22 cellular contexts compared by ENCODE assay signal in genomic region chr3:150391200-150391599, GRCh38. TPM values are rescaled to one million over a fixed set of nuclear protein-coding genes. Genes with fewer than 3 reads are reported as not detected.
A peak's percentile ranks its signal among the peaks of the same experiment; 100 is the strongest.
DNase-seq lines count a peak whose midpoint lies in the region; ATAC-seq, FAIRE-seq and TF ChIP-seq lines count a peak whose summit lies in the region.
"Had no signal": no experiment of that assay in that cellular context is flagged by ENCODE, and none has a peak within 500 bp of the region (broad histone marks: within the 10 kb centered on the region; RNA-seq: fewer than 3 reads in every experiment).

No MANE protein-coding gene starts in this region.

- TF ChIP-seq CTCF in K562 (IDR thresholded peaks at IDR 0.05 in 2 of 3, conservative IDR thresholded peaks at IDR 0.05 in 1 of 3; ENCODE audit: insufficient read depth in 2 of 3, low read depth in 1 of 3, low read length in 3 of 3) (no peak), colonic mucosa (IDR thresholded peaks at IDR 0.05) (no peak)

- no peak for TF ChIP-seq RAD21 in K562 (CRISPR knock-in tag; conservative IDR thresholded peaks at IDR 0.05 in 1 of 2, IDR thresholded peaks at IDR 0.05 in 1 of 2)

- H3K27me3 ChIP-seq in K562 (ENCODE audit: control insufficient read depth in 2 of 2, insufficient read depth in 2 of 2, low read length in 2 of 2) (no peaks in the 10 kb centered on the region), colonic mucosa (no peaks in the 10 kb centered on the region)
- H3K27me3 ChIP-seq: BE2C, testis had no signal

- H3K27ac ChIP-seq in K562 (ENCODE audit: extremely low read depth, low read depth, low read length) (no peak overlapping the region; the same call in 2 of the 3 replicates), colonic mucosa (no peak overlapping the region)
- H3K27ac ChIP-seq: coronary artery, testis had no signal

- peak; percentile 75 for FAIRE-seq in K562 (lab: Jason Lieb, UNC)
- no peak for FAIRE-seq in frontal cortex (lab: Jason Lieb, UNC)
- FAIRE-seq: astrocyte, small intestine had no signal

- CTCF ChIA-PET in K562 (lab: Yijun Ruan, JAX; ENCODE audit: low intra/inter-chr PET ratio), result no interaction called here

- TF ChIP-seq EP300 in K562 (IDR thresholded peaks at IDR 0.05; ENCODE audit: low read length), result no peak

- no peak overlapping the region for H3K4me3 ChIP-seq in K562
- H3K4me3 ChIP-seq in colonic mucosa, result no peak overlapping the region
- H3K4me3 ChIP-seq: coronary artery, HAP-1, testis had no signal

- no peak overlapping the region for H3K4me2 ChIP-seq in K562 (ENCODE audit: insufficient read depth, low read length)

- no TSS peak for BruUV-seq in K562 (replicated peaks; lab: Mats Ljungman, UMichigan)

- ATAC-seq in K562, result peak; percentile 83
- ATAC-seq: natural killer cell had no signal

- H3K36me3 ChIP-seq in K562 (ENCODE audit: control insufficient read depth, insufficient read depth, low read length), result no peaks in the 10 kb centered on the region; the same call in 2 of the 3 replicates
- H3K36me3 ChIP-seq in colonic mucosa, result no peaks in the 10 kb centered on the region
- H3K36me3 ChIP-seq: BE2C, HAP-1 had no signal

- POLR2A ChIA-PET in K562 (lab: Yijun Ruan, JAX), result interaction anchor here (0.6 to 1.1 kb wide), 2 partner anchors 12 to 18 kb away, joined by 4 to 5 read pairs; no protein-coding TSS in a partner anchor

- H3K9ac ChIP-seq in K562 (ENCODE audit: insufficient read depth in 1 of 2, low read depth in 2 of 2, low read length in 2 of 2) (no peak overlapping the region), colonic mucosa (ENCODE audit: low read depth in 2 of 2, low read length in 2 of 2) (no peak overlapping the region)

- intact Hi-C loops in K562 (cut with micrococcal nuclease), result no loop called here
- intact Hi-C loops in colonic mucosa (cut with DNase I), result no loop called here

- no peaks in the 10 kb centered on the region for H3K79me2 ChIP-seq in K562 (ENCODE audit: control insufficient read depth, insufficient read depth, low read length)

- H4K20me1 ChIP-seq in K562 (replicated peaks; ENCODE audit: control insufficient read depth, insufficient read depth, low read length), result no peaks in the 10 kb centered on the region

- H3K9me1 ChIP-seq in K562 (ENCODE audit: control insufficient read depth, insufficient read depth, low read length), result no peaks in the 10 kb centered on the region

- H3K4me1 ChIP-seq in K562 (replicated peaks in 1 of 2; ENCODE audit: control insufficient read depth in 2 of 2, insufficient read depth in 2 of 2, low read length in 2 of 2) (no peaks in the 10 kb centered on the region; a peak in 2 of 5 replicates), colonic mucosa (no peaks in the 10 kb centered on the region)
- H3K4me1 ChIP-seq: BE2C, HAP-1, testis had no signal

- DNase-seq in EH (ENCODE audit: low read depth) (peak; percentile 59), LHCN-M2 (ENCODE audit: low read depth) (peak; percentile 54), K562 (ENCODE audit: extremely low read depth in 1 of 4, low spot score in 3 of 4) (peak in 2 of 4 experiments; percentile 31 to 38), lung microvascular endothelial cell (ENCODE audit: low read depth in 2 of 2) (peak; percentile 24 to 77), DMS79 (lab: John Stamatoyannopoulos, UW) (no peak), frontal cortex (ENCODE audit: low spot score in 2 of 2) (no peak), colonic mucosa (no peak), SKM-1 treated with dmso at 0.1 percent for 144 hours (lab: John Stamatoyannopoulos, UW; ENCODE audit: unreplicated experiment) (no peak)
- DNase-seq: activated CD4-positive, alpha-beta T cell treated with anti-CD3 and anti-CD28 coated beads, Interleukin-2, amount 10 ng/mL, durations not matched to agents 24 days and 14 days; BE2C; DMS 273 treated with DMSO at 0.1 percent for 48 hours; erythroblast; head of caudate nucleus; natural killer cell; NCI-H1048; NCI-H2107; NCI-H526; small intestine; testis had no signal

- in situ Hi-C loops in K562 (cut with MboI), result no loop called here

- H3K9me3 ChIP-seq in K562 (replicated peaks; ENCODE audit: control insufficient read depth, insufficient read depth, low read depth, low read length) (no peaks in the 10 kb centered on the region), colonic mucosa (no peaks in the 10 kb centered on the region)
- H3K9me3 ChIP-seq: BE2C, HAP-1, testis had no signal

- H2AFZ ChIP-seq in K562 (ENCODE audit: low read depth, low read length), result no peak overlapping the region

- TF ChIP-seq POLR2A in K562 (conservative IDR thresholded peaks at IDR 0.05), result no peak

TF ChIP-seq in K562, 482 proteins besides CTCF, POLR2A, EP300 and RAD21 (continues in another document):
- no peak for TF ChIP-seq DDX20 (tag; IDR thresholded peaks at IDR 0.05; ENCODE audit: low read depth)
- 0 out of 2 replicates have a peak, but pooled peaks have one; percentile 10 for TF ChIP-seq ARID1B (IDR thresholded peaks at IDR 0.05)
- no peak for TF ChIP-seq ZNF12 (CRISPR knock-in tag; IDR thresholded peaks at IDR 0.05)
- TF ChIP-seq TBL1XR1 (IDR thresholded peaks at IDR 0.05; ENCODE audit: low read length in 2 of 2), result no peak
- peak; percentile 18; the same call in 1 of the 2 replicates for TF ChIP-seq MAFK (IDR thresholded peaks at IDR 0.05; ENCODE audit: low read length)
- TF ChIP-seq, protein P1, sequence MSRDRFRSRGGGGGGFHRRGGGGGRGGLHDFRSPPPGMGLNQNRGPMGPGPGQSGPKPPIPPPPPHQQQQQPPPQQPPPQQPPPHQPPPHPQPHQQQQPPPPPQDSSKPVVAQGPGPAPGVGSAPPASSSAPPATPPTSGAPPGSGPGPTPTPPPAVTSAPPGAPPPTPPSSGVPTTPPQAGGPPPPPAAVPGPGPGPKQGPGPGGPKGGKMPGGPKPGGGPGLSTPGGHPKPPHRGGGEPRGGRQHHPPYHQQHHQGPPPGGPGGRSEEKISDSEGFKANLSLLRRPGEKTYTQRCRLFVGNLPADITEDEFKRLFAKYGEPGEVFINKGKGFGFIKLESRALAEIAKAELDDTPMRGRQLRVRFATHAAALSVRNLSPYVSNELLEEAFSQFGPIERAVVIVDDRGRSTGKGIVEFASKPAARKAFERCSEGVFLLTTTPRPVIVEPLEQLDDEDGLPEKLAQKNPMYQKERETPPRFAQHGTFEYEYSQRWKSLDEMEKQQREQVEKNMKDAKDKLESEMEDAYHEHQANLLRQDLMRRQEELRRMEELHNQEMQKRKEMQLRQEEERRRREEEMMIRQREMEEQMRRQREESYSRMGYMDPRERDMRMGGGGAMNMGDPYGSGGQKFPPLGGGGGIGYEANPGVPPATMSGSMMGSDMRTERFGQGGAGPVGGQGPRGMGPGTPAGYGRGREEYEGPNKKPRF (IDR thresholded peaks at IDR 0.05; ENCODE audit: low read depth, low read length), result no peak
- TF ChIP-seq KDM5B (IDR thresholded peaks at IDR 0.05; ENCODE audit: insufficient replicate concordance, low read depth, low read length), result no peak
- peak; percentile 25; the same call in 1 of the 2 replicates for TF ChIP-seq SMARCE1 (IDR thresholded peaks at IDR 0.05)
- no peak for TF ChIP-seq ZNF197 (CRISPR knock-in tag; IDR thresholded peaks at IDR 0.05; ENCODE audit: low read depth)
- peak; percentile 30; the same call in 1 of the 2 replicates for TF ChIP-seq EHMT2 (IDR thresholded peaks at IDR 0.05)
- no peak for TF ChIP-seq BCLAF1 (IDR thresholded peaks at IDR 0.05; ENCODE audit: borderline replicate concordance in 1 of 2, control insufficient read depth in 1 of 2, low read depth in 2 of 2, low read length in 1 of 2)

RNA-seq across cellular contexts. Expression of gene TSC22D2, which starts 16.9 kb away (rescaled TPM):
- total RNA-seq in LHCN-M2 (2014; rRNA removed) (6.3 and 8.6 TPM in 2 replicates), K562 (2014; rRNA removed) (5.5 and 6.3 TPM in 2 replicates), K562 (2014; rRNA removed; fragmentation: Illumina TruSeq; extraction: Trizol) (19.3 and 20.4 TPM in 2 replicates), K562 (2015; rRNA removed; fragmentation: Illumina TruSeq; extraction: Trizol) (12.9 and 16.3 TPM in 2 replicates), K562 (2021) (28.1 and 31.3 TPM in 2 replicates), lung microvascular endothelial cell (3.7 and 5.8 TPM in 2 replicates), frontal cortex (11.0 TPM), colonic mucosa (10 to 100 TPM; 16.7 to 31.7 TPM)
- polyA plus RNA-seq in LHCN-M2 (2012), result 14.1 TPM
- 46.2 and 128 TPM in 2 replicates for total RNA-seq in K562 (2011; cell fraction: chromatin; rRNA removed; ENCODE audit: low replicate concordance)
- total RNA-seq in K562 (2011; cell fraction: nucleolus; rRNA removed), result 25.0 and 35.4 TPM in 2 replicates
- 54.4 and 79.5 TPM in 2 replicates for total RNA-seq in K562 (2011; cell fraction: nucleoplasm; rRNA removed)
- polyA plus RNA-seq in K562 (2011; rRNA removed) (17.8 and 18.4 TPM in 2 replicates), K562 (2014; fragmentation: Illumina TruSeq; extraction: Trizol) (24.6 and 29.3 TPM in 2 replicates), K562 (2014; fragmentation: Nextera tagmentation; extraction: Ambion mirVana) (10 to 100 TPM; 21.7 to 44.0 TPM), K562 (2014; rRNA removed) (11.4 and 14.1 TPM in 2 replicates)
- polyA plus RNA-seq in K562 (2011; cell fraction: cytosol; rRNA removed), result 5.1 and 7.1 TPM in 2 replicates
- 25.0 and 33.7 TPM in 2 replicates for polyA plus RNA-seq in K562 (2011; cell fraction: nucleus; rRNA removed)
- 13.5 and 19.8 TPM in 2 replicates for polyA plus RNA-seq in K562 (2012)
- polyA minus RNA-seq in K562 (2011; rRNA and poly(A)+ RNA removed), result 44.1 and 49.7 TPM in 2 replicates
- 18.9 and 26.2 TPM in 2 replicates for polyA minus RNA-seq in K562 (2011; cell fraction: cytosol; rRNA and poly(A)+ RNA removed)
- polyA minus RNA-seq in K562 (2011; cell fraction: nucleus; rRNA and poly(A)+ RNA removed), result 51.2 and 64.6 TPM in 2 replicates

Comparison
In these comparisons a context has a peak if more than half of its experiments do, and no peak if none do; other contexts are left out.
1. DNase-seq: peak in EH (single experiment), LHCN-M2 (single experiment) and lung microvascular endothelial cell (2 of 2); none in DMS79 (single experiment), frontal cortex (0 of 2), colonic mucosa (single experiment) and SKM-1 treated with dmso at 0.1 percent for 144 hours (single experiment).